In the genomic region with DNA sequence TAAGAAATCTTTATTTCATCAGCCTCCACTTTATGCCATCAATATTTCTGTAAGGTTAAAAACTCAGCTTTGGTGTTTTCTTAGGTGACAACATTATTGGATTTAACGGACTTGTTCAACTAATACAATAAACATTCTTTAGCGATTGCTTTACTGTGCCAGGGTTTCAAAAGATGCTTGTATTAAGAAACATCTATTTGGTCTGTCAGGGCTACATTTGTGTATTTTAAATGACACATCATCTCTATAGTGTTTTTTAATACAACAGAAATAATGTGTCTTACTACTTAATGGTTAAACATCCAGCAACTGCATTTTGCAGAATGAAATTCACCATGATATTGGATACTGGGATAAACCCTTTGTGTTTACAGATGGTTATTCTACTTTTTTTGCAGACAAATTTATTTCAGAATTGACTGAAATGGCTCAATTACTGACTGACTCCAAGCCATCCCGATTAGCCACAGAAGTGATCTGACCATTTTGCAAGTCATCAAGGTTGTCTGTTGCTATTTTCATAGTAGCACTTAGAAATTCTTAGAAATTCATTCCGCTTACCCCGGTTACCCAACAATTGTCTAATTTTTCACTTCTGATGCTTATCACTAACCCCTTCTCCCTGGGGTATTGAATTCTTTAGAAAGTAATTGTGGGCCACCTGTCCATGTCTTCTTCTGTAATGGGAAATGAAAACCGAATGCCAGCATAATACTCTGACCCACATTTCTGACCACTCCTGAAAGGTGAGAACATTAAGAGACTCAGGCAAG, we compare ENCODE assay signal across 23 cellular contexts.
"Had no signal": no experiment of that assay in that cellular context is flagged by ENCODE, and none has a peak within 500 bp of the region (broad histone marks: within the 10 kb centered on the region; RNA-seq: fewer than 3 reads in every experiment).

No MANE protein-coding gene starts in this region.

- H3K4me3 ChIP-seq: adrenal gland, breast epithelium had no signal

- ATAC-seq: activated CD4-positive, CD25-positive, alpha-beta regulatory T cell treated with anti-CD3 and anti-CD28 coated beads, Interleukin-2, amount 50 U/mL, for 24 hours; activated CD8-positive, alpha-beta T cell treated with anti-CD3 and anti-CD28 coated beads for 36 hours; activated T-cell treated with anti-CD3 and anti-CD28 coated beads, Interleukin-2, amount 50 U/mL, for 72 hours; Panc1 had no signal

- H3K27me3 ChIP-seq: adrenal gland, breast epithelium had no signal

- H3K4me2 ChIP-seq: KMS-11 had no signal

- H3K9ac ChIP-seq: KMS-11 had no signal

- H3K4me1 ChIP-seq: adrenal gland, breast epithelium had no signal

- DNase-seq: activated CD4-positive, alpha-beta T cell treated with anti-CD3 and anti-CD28 coated beads for 4 hours; activated CD8-positive, alpha-beta memory T cell treated with anti-CD3 and anti-CD28 coated beads, Interleukin-2, amount 50 U/mL, for 4 hours; activated CD8-positive, alpha-beta T cell treated with anti-CD3 and anti-CD28 coated beads for 36 hours; activated naive CD4-positive, alpha-beta T cell treated with anti-CD3 and anti-CD28 coated beads, Interleukin-2, amount 50 U/mL, for 16 hours; activated naive CD8-positive, alpha-beta T cell treated with anti-CD3 and anti-CD28 coated beads, Interleukin-2, amount 10 ng/mL, durations not matched to agents 7 days and 5 days; activated T-cell treated with anti-CD3 and anti-CD28 coated beads, Interleukin-2, amount 50 U/mL, for 72 hours; adrenal gland; anterior cingulate cortex; caudate nucleus; NCI-H1105 treated with DMSO at 0.1 percent for 48 hours; NCI-H146; NCI-H1930; NCI-H2171; NCI-H2227 treated with DMSO at 0.1 percent for 48 hours; NCI-H446 treated with DMSO at 0.1 percent for 48 hours; NCI-H524 treated with DMSO at 0.1 percent for 48 hours; NCI-H774; Right ventricle myocardium superior had no signal

- H3K36me3 ChIP-seq: adrenal gland, breast epithelium had no signal

- H3K27ac ChIP-seq: adrenal gland, breast epithelium, KMS-11, RWPE1 had no signal

- H3K9me3 ChIP-seq: adrenal gland had no signal
